ENCODE assay signal across 14 cellular contexts in genomic region chr6:37058084-37058586, GRCh38. TPM values are rescaled to one million over a fixed set of nuclear protein-coding genes. Genes with fewer than 3 reads are reported as not detected.
DNase-seq lines count a peak whose midpoint lies in the region; TF ChIP-seq lines count a peak whose summit lies in the region.
"Had no signal": no experiment of that assay in that cellular context is flagged by ENCODE, and none has a peak within 500 bp of the region (broad histone marks: within the 10 kb centered on the region; RNA-seq: fewer than 3 reads in every experiment).

No MANE protein-coding gene starts in this region.

- DNase-seq in Calu3: no peak
- DNase-seq in OCI-M1 (lab: John Stamatoyannopoulos, UW): peak; percentile 24
- DNase-seq in erythroblast (lab: John Stamatoyannopoulos, UW): peak; percentile 56 to 83
- no peak for DNase-seq in osteocyte (ENCODE audit: extremely low spot score, unreplicated experiment)
- DNase-seq in ecto neural progenitor cell (ENCODE audit: low spot score): no peak
- DNase-seq in HPDE6-E6E7 (ENCODE audit: extremely low spot score): no peak
- DNase-seq in T-helper 2 cell treated with Interferon-gamma antibody and Interleukin-4, amounts not matched to agents 5 μg/mL and 100 μg/mL, for 36 hours (ENCODE audit: low spot score): no peak
- no peak for DNase-seq in NCI-H146 treated with DMSO at 0.1 percent for 48 hours (lab: John Stamatoyannopoulos, UW; ENCODE audit: unreplicated experiment)
- DNase-seq: colonic mucosa; NCI-H526; SIG-M5; stimulated activated CD4-positive, alpha-beta T cell treated with anti-CD3 and anti-CD28 coated beads, Interleukin-4, amount 100 ng/mL, for 24 hours had no signal

- no peak for TF ChIP-seq POLR2A in erythroblast (IDR thresholded peaks at IDR 0.05; ENCODE audit: low read length)

- H3K4me3 Mint-ChIP-seq in Calu3 (ENCODE audit: low read depth, unreplicated experiment) (no peak overlapping the region), osteocyte (ENCODE audit: unreplicated experiment) (no peak overlapping the region)
- no peak overlapping the region for H3K4me3 Mint-ChIP-seq in T-helper 2 cell treated with Interferon-gamma antibody and Interleukin-4, amounts not matched to agents 5 μg/mL and 100 μg/mL, for 36 hours
- H3K4me3 Mint-ChIP-seq: stimulated activated naive CD8-positive, alpha-beta T cell treated with anti-CD3 and anti-CD28 coated beads, Interleukin-15, Interleukin-2, amounts not matched to agents 100 ng/mL and 50 ng/mL, for 24 hours had no signal

- intact Hi-C loops in Calu3 (cut with micrococcal nuclease; ENCODE audit: unreplicated experiment): loop anchor here (2.0 to 5.0 kb wide), 4 partner anchors 36 to 115 kb away; no protein-coding TSS in a partner anchor

- BruUV-seq in Calu3 (replicated peaks; lab: Mats Ljungman, UMichigan): no TSS peak

- no peaks in the 10 kb centered on the region for H3K27me3 Mint-ChIP-seq in Calu3 (ENCODE audit: unreplicated experiment)
- H3K27me3 Mint-ChIP-seq in osteocyte (ENCODE audit: unreplicated experiment): no peaks in the 10 kb centered on the region
- no peaks in the 10 kb centered on the region for H3K27me3 Mint-ChIP-seq in T-helper 2 cell treated with Interferon-gamma antibody and Interleukin-4, amounts not matched to agents 5 μg/mL and 100 μg/mL, for 36 hours (ENCODE audit: low read depth)
- H3K27me3 Mint-ChIP-seq: stimulated activated naive CD8-positive, alpha-beta T cell treated with anti-CD3 and anti-CD28 coated beads, Interleukin-15, Interleukin-2, amounts not matched to agents 100 ng/mL and 50 ng/mL, for 24 hours had no signal

- peak overlapping the region; percentile 21 for H3K27ac Mint-ChIP-seq in Calu3 (ENCODE audit: unreplicated experiment)
- H3K27ac Mint-ChIP-seq in osteocyte (ENCODE audit: unreplicated experiment): peak overlapping the region; percentile 36
- no peak overlapping the region for H3K27ac Mint-ChIP-seq in T-helper 2 cell treated with Interferon-gamma antibody and Interleukin-4, amounts not matched to agents 5 μg/mL and 100 μg/mL, for 36 hours
- H3K27ac Mint-ChIP-seq: activated naive CD4-positive, alpha-beta T cell treated with anti-CD3 and anti-CD28 coated beads, Interleukin-2, amount 50 U/mL, for 72 hours; stimulated activated naive CD8-positive, alpha-beta T cell treated with anti-CD3 and anti-CD28 coated beads, Interleukin-15, Interleukin-2, amounts not matched to agents 100 ng/mL and 50 ng/mL, for 24 hours had no signal

- H3K36me3 Mint-ChIP-seq in Calu3 (ENCODE audit: insufficient read depth, unreplicated experiment) (no peaks in the 10 kb centered on the region), osteocyte (ENCODE audit: unreplicated experiment) (no peaks in the 10 kb centered on the region)
- H3K36me3 Mint-ChIP-seq in T-helper 2 cell treated with Interferon-gamma antibody and Interleukin-4, amounts not matched to agents 5 μg/mL and 100 μg/mL, for 36 hours (ENCODE audit: low read depth): no peaks in the 10 kb centered on the region
- H3K36me3 Mint-ChIP-seq: activated naive CD4-positive, alpha-beta T cell treated with anti-CD3 and anti-CD28 coated beads, Interleukin-2, amount 50 U/mL, for 72 hours had no signal

- H3K4me1 Mint-ChIP-seq in Calu3 (ENCODE audit: low read depth, unreplicated experiment): peaks cover 69% of the 10 kb centered on the region
- peaks cover 29% of the 10 kb centered on the region for H3K4me1 Mint-ChIP-seq in osteocyte (ENCODE audit: unreplicated experiment)
- peaks cover 19% of the 10 kb centered on the region for H3K4me1 Mint-ChIP-seq in T-helper 2 cell treated with Interferon-gamma antibody and Interleukin-4, amounts not matched to agents 5 μg/mL and 100 μg/mL, for 36 hours (ENCODE audit: low read depth)

- H3K9me3 Mint-ChIP-seq in Calu3 (ENCODE audit: low read depth, unreplicated experiment) (no peaks in the 10 kb centered on the region), osteocyte (ENCODE audit: unreplicated experiment) (no peaks in the 10 kb centered on the region)
- no peaks in the 10 kb centered on the region for H3K9me3 Mint-ChIP-seq in T-helper 2 cell treated with Interferon-gamma antibody and Interleukin-4, amounts not matched to agents 5 μg/mL and 100 μg/mL, for 36 hours
- H3K9me3 Mint-ChIP-seq: activated naive CD4-positive, alpha-beta T cell treated with anti-CD3 and anti-CD28 coated beads, Interleukin-2, amount 50 U/mL, for 72 hours; stimulated activated naive CD8-positive, alpha-beta T cell treated with anti-CD3 and anti-CD28 coated beads, Interleukin-15, Interleukin-2, amounts not matched to agents 100 ng/mL and 50 ng/mL, for 24 hours had no signal

- TF ChIP-seq CTCF in Calu3 (IDR thresholded peaks at IDR 0.05; ENCODE audit: unreplicated experiment) (no peak), osteocyte (IDR thresholded peaks at IDR 0.05) (no peak)

- CTCF ChIA-PET in Calu3 (lab: Charles Lee): interaction anchor here (0.7 to 5.4 kb wide), 4 partner anchors 29 to 112 kb away, joined by 3 to 58 read pairs (median 7); partner anchors contain the start of gene PIM1

RNA-seq across cellular contexts. Expression of gene FGD2, which starts 52.7 kb away (rescaled TPM):
- 0.19 and 1.0 TPM in 2 replicates for total RNA-seq in Calu3 (2022)
- total RNA-seq in osteocyte: not detected in 2 replicates

Comparison
In these comparisons a context has a peak if more than half of its experiments do, and no peak if none do; other contexts are left out.
1. DNase-seq: peak in OCI-M1 (single experiment) and erythroblast (2 of 2); none in Calu3 (single experiment), osteocyte (single experiment), ecto neural progenitor cell (single experiment), HPDE6-E6E7 (single experiment), T-helper 2 cell treated with Interferon-gamma antibody and Interleukin-4, amounts not matched to agents 5 μg/mL and 100 μg/mL, for 36 hours (single experiment) and NCI-H146 treated with DMSO at 0.1 percent for 48 hours (single experiment).